21 cellular contexts compared by ENCODE assay signal in genomic region chrX:111467896-111468295, GRCh38. TPM values are rescaled to one million over a fixed set of nuclear protein-coding genes. Genes with fewer than 3 reads are reported as not detected.
DNase-seq lines count a peak whose midpoint lies in the region; ATAC-seq and TF ChIP-seq lines count a peak whose summit lies in the region.
"Had no signal": no experiment of that assay in that cellular context is flagged by ENCODE, and none has a peak within 500 bp of the region (broad histone marks: within the 10 kb centered on the region; RNA-seq: fewer than 3 reads in every experiment).

No MANE protein-coding gene starts in this region.

- H3K27me3 ChIP-seq in MG63 (no peaks in the 10 kb centered on the region), heart right ventricle (peaks cover 0 to 17% (median 0%) of the 10 kb centered on the region in 7 donors), sigmoid colon (no peaks in the 10 kb centered on the region)
- no peaks in the 10 kb centered on the region for H3K27me3 ChIP-seq in naive thymus-derived CD4-positive, alpha-beta T cell (ENCODE audit: control insufficient read depth in 2 of 2, insufficient read depth in 2 of 2, low read length in 2 of 2)
- H3K27me3 ChIP-seq: esophagus muscularis mucosa, Peyer's patch, transverse colon had no signal

- H3K9me3 ChIP-seq in MG63 (no peaks in the 10 kb centered on the region), heart right ventricle (peaks cover 0 to 11% (median 0%) of the 10 kb centered on the region in 11 donors), sigmoid colon (no peaks in the 10 kb centered on the region)
- H3K9me3 ChIP-seq in naive thymus-derived CD4-positive, alpha-beta T cell (ENCODE audit: control insufficient read depth in 2 of 3, low read length in 3 of 3), result no peaks in the 10 kb centered on the region
- H3K9me3 ChIP-seq: Peyer's patch, prostate gland, transverse colon had no signal

- no peaks in the 10 kb centered on the region for H3K4me1 Mint-ChIP-seq in naive thymus-derived CD4-positive, alpha-beta T cell

- H3K36me3 ChIP-seq in MG63 (no peaks in the 10 kb centered on the region), heart right ventricle (no peaks in the 10 kb centered on the region), sigmoid colon (no peaks in the 10 kb centered on the region)
- H3K36me3 ChIP-seq in naive thymus-derived CD4-positive, alpha-beta T cell (ENCODE audit: control insufficient read depth in 2 of 3, insufficient read depth in 3 of 3, low read length in 3 of 3), result no peaks in the 10 kb centered on the region
- H3K36me3 ChIP-seq: esophagus muscularis mucosa, Peyer's patch, prostate gland, transverse colon had no signal

- intact Hi-C loops in heart right ventricle (cut with DNase I), result no loop called here
- intact Hi-C loops in sigmoid colon (cut with DNase I), result no loop called here
- intact Hi-C loops in naive thymus-derived CD4-positive, alpha-beta T cell (cut with micrococcal nuclease), result no loop called here

- 0 to 3% methylated on average over 1 of the region's 1 CpG for WGBS in heart right ventricle, 2 donors
- 14 to 26% methylated on average over 1 of the region's 1 CpG for WGBS in sigmoid colon, 2 donors

- TF ChIP-seq CTCF in heart right ventricle (IDR thresholded peaks at IDR 0.05), result no peak
- no peak for TF ChIP-seq CTCF in sigmoid colon (IDR thresholded peaks at IDR 0.05)

- POLR2A ChIA-PET in naive thymus-derived CD4-positive, alpha-beta T cell (lab: Charles Lee), result no interaction called here

- H3K27ac ChIP-seq in heart right ventricle (no peak overlapping the region), sigmoid colon (no peak overlapping the region)
- no peak overlapping the region for H3K27ac ChIP-seq in naive thymus-derived CD4-positive, alpha-beta T cell (ENCODE audit: low read depth, low read length)
- H3K27ac ChIP-seq: esophagus muscularis mucosa, Peyer's patch, prostate gland, transverse colon had no signal

- no peak for TF ChIP-seq EP300 in sigmoid colon (IDR thresholded peaks at IDR 0.05)

- H3K27me3 Mint-ChIP-seq in naive thymus-derived CD4-positive, alpha-beta T cell, result no peaks in the 10 kb centered on the region

- no peak for TF ChIP-seq POLR2A in sigmoid colon (IDR thresholded peaks at IDR 0.05)

- no peak overlapping the region for H3K4me3 Mint-ChIP-seq in naive thymus-derived CD4-positive, alpha-beta T cell
- H3K4me3 Mint-ChIP-seq: nephron had no signal

- peak; percentile 8 for DNase-seq in Ammon's horn (ENCODE audit: low spot score)
- peak; percentile 3 for DNase-seq in MG63
- peak; percentile 5 to 8 for DNase-seq in heart right ventricle
- peak; percentile 64 for DNase-seq in sigmoid colon
- DNase-seq in HK-2 (ENCODE audit: unreplicated experiment), result no peak
- no peak for DNase-seq in naive thymus-derived CD4-positive, alpha-beta T cell
- DNase-seq: effector CD4-positive, alpha-beta T cell; HCEC 1CT; head of caudate nucleus; islet precursor cell; KG1; mesendoderm; Peyer's patch; stimulated activated CD4-positive, alpha-beta T cell treated with anti-CD3 and anti-CD28 coated beads, Interleukin-12 subunit alpha, Interleukin-12 subunit beta, amount 100 ng/mL, for 4 hours; transverse colon had no signal

- ATAC-seq in heart right ventricle (peak in 1 of 8 donors; percentile 43), GM21381 (IDR thresholded peaks at IDR 0.05; ENCODE audit: unreplicated experiment) (no peak), HG03469 (IDR thresholded peaks at IDR 0.05; ENCODE audit: unreplicated experiment) (no peak)
- ATAC-seq in naive thymus-derived CD4-positive, alpha-beta T cell, result no peak

- H3K4me3 ChIP-seq in MG63 (no peak overlapping the region), heart right ventricle (no peak overlapping the region), sigmoid colon (no peak overlapping the region)
- no peak overlapping the region for H3K4me3 ChIP-seq in naive thymus-derived CD4-positive, alpha-beta T cell (ENCODE audit: low read length)
- H3K4me3 ChIP-seq: esophagus muscularis mucosa, Peyer's patch, prostate gland, transverse colon had no signal

- H3K27ac Mint-ChIP-seq in naive thymus-derived CD4-positive, alpha-beta T cell, result no peak overlapping the region

- peaks cover 0 to 5% (median 0%) of the 10 kb centered on the region in 5 donors for H3K36me3 Mint-ChIP-seq in naive thymus-derived CD4-positive, alpha-beta T cell

- H3K4me1 ChIP-seq in heart right ventricle, result no peaks in the 10 kb centered on the region
- H3K4me1 ChIP-seq in sigmoid colon, result peaks cover 0 to 8% (median 0%) of the 10 kb centered on the region in 4 donors
- no peaks in the 10 kb centered on the region for H3K4me1 ChIP-seq in naive thymus-derived CD4-positive, alpha-beta T cell (ENCODE audit: control insufficient read depth in 2 of 2, insufficient read depth in 2 of 2, low read length in 2 of 2)
- H3K4me1 ChIP-seq: esophagus muscularis mucosa, Peyer's patch, prostate gland, transverse colon had no signal

- CTCF ChIA-PET in naive thymus-derived CD4-positive, alpha-beta T cell (lab: Charles Lee), result no interaction called here

- peaks cover 0 to 21% (median 6%) of the 10 kb centered on the region in 11 donors for H3K9me3 Mint-ChIP-seq in naive thymus-derived CD4-positive, alpha-beta T cell

RNA-seq across cellular contexts. Expression of gene SERTM2, which starts 43.5 kb away (rescaled TPM):
- total RNA-seq in MG63 (2014; rRNA removed; shearing (Covaris generic); ENCODE audit: low replicate concordance), result not detected in 2 replicates
- total RNA-seq in heart right ventricle (not detected), sigmoid colon (1 to 10 TPM; 1.4 to 4.1 (median 2.4) TPM)
- polyA plus RNA-seq in heart right ventricle (not detected), sigmoid colon (under 1 TPM in 2 of 3 donors, not detected in 1; 0.12 to 0.60 TPM)
- not detected for total RNA-seq in naive thymus-derived CD4-positive, alpha-beta T cell
- not detected for polyA plus RNA-seq in naive thymus-derived CD4-positive, alpha-beta T cell
- total RNA-seq: esophagus muscularis mucosa had no signal
- polyA plus RNA-seq: adipose tissue had no signal

RNA-seq across cellular contexts. Expression of gene DCX, which starts 55.9 kb away (rescaled TPM):
- not detected in 2 replicates for total RNA-seq in MG63 (2014; rRNA removed; shearing (Covaris generic); ENCODE audit: low replicate concordance)
- total RNA-seq in heart right ventricle (under 1 TPM in 8 of 10 donors, not detected in 2; 0.07 to 0.18 (median 0.09) TPM), sigmoid colon (1 to 10 TPM in 1 of 4 donors, under 1 TPM in 3; 0.14 to 1.4 (median 0.26) TPM)
- polyA plus RNA-seq in heart right ventricle (under 1 TPM in 1 of 2 donors, not detected in 1; under 0.01 TPM), sigmoid colon (under 1 TPM in 2 of 3 donors, not detected in 1; under 0.01 to 0.06 TPM)
- not detected for total RNA-seq in naive thymus-derived CD4-positive, alpha-beta T cell
- polyA plus RNA-seq in naive thymus-derived CD4-positive, alpha-beta T cell, result not detected
- total RNA-seq: Peyer's patch, transverse colon had no signal

Comparison
In these comparisons a context has a peak if more than half of its experiments do, and no peak if none do; other contexts are left out.
1. DNase-seq: peak in Ammon's horn (single experiment), MG63 (single experiment), heart right ventricle (2 of 2) and sigmoid colon (single experiment); none in HK-2 (single experiment) and naive thymus-derived CD4-positive, alpha-beta T cell (0 of 9).